In the genomic region with DNA sequence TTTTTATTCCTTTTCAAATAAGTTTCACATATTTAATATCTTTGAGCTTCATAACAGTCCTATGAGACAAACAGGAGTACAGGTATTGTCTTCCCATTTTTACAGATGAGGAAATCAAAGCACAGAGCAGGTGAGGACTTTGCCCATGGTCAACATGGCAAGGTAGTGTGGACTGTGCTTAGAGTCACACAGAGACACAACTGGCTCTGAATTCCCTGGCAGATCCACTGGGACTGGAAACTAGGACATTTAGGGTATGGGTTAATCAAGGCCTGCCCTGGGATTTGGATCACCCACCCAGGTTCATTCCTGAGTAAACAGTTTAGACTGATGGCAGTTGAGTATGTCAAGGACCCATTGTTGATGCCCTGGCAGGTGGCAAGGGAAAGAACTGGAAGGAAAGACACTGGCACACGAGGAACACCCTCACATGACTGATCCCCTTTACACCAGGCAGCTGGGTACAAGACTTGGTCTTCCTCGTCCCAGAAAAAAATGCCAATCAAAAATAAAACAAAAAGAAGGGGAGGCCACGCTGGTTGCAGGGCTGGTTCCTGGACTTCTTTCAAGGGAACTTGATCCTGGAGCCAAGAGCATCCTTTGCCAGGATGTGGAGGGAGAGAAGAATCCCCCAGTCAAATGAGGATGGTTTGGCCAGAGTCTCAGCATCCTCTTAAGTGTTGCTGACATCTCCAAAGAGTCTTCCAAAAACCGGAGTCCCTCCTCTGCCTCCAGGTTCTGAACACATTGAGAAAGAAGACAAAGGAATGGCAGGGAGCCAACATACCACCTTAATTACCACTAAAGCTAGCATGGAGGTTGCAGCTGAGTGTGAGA, we compare ENCODE assay signal across 8 cellular contexts. TPM values are rescaled to one million over a fixed set of nuclear protein-coding genes. Genes with fewer than 3 reads are reported as not detected.
DNase-seq lines count a peak whose midpoint lies in the region; ATAC-seq and TF ChIP-seq lines count a peak whose summit lies in the region.

No MANE protein-coding gene starts in this region.

- H3K4me1 Mint-ChIP-seq in osteocyte (ENCODE audit: unreplicated experiment) = peaks cover 84% of the 10 kb centered on the region

- POLR2A ChIA-PET in PC-3 (lab: Charles Lee; ENCODE audit: unreplicated experiment) = no interaction called here

- no peaks in the 10 kb centered on the region for H3K27me3 ChIP-seq in PC-3 (ENCODE audit: low read length)

- H3K9me3 Mint-ChIP-seq in osteocyte (ENCODE audit: unreplicated experiment) = no peaks in the 10 kb centered on the region

- H3K36me3 Mint-ChIP-seq in osteocyte (ENCODE audit: unreplicated experiment) = no peaks in the 10 kb centered on the region

- no peak for TF ChIP-seq CTCF in osteocyte (IDR thresholded peaks at IDR 0.05)
- TF ChIP-seq CTCF in PC-3 (conservative IDR thresholded peaks at IDR 0.05; ENCODE audit: low read depth, low read length) = no peak

- no peaks in the 10 kb centered on the region for H3K79me2 ChIP-seq in PC-3 (ENCODE audit: low read length)

- CTCF ChIA-PET in PC-3 (lab: Charles Lee) = no interaction called here

- H3K4me3 ChIP-seq in PC-3 (ENCODE audit: low read length) = no peak overlapping the region

- no peaks in the 10 kb centered on the region for H3K27me3 Mint-ChIP-seq in osteocyte (ENCODE audit: unreplicated experiment)

- H3K36me3 ChIP-seq in PC-3 (ENCODE audit: low read depth, low read length) = no peaks in the 10 kb centered on the region

- no peaks in the 10 kb centered on the region for H3K9me2 ChIP-seq in PC-3 (replicated peaks; ENCODE audit: low read length)

- BruUV-seq in PC-3 (replicated peaks; lab: Mats Ljungman, UMichigan) = no TSS peak

- DNase-seq in COR-L47 (lab: John Stamatoyannopoulos, UW) (peak; percentile 78), NCI-H345 treated with DMSO at 0.1 percent for 48 hours (lab: John Stamatoyannopoulos, UW; ENCODE audit: unreplicated experiment) (peak; percentile 7), fibroblast of gingiva (ENCODE audit: low read depth) (peak; percentile 67), osteocyte (ENCODE audit: extremely low spot score, unreplicated experiment) (no peak), NCI-H2081 treated with DMSO at 0.1 percent for 48 hours (lab: John Stamatoyannopoulos, UW) (no peak), PC-3 (no peak), activated gamma-delta T cell (lab: John Stamatoyannopoulos, UW) (no peak)

- H4K20me1 ChIP-seq in PC-3 (ENCODE audit: low read length) = no peaks in the 10 kb centered on the region

- H3K4me1 ChIP-seq in PC-3 (ENCODE audit: insufficient read depth, low read length) = peaks cover 8% of the 10 kb centered on the region; the same call in 1 of the 2 replicates

- H3K27ac Mint-ChIP-seq in osteocyte (ENCODE audit: unreplicated experiment) = peak overlapping the region; percentile 98

- H3K4me2 ChIP-seq in PC-3 (ENCODE audit: low read length) = no peak overlapping the region

- no peak overlapping the region for H3K9ac ChIP-seq in PC-3 (ENCODE audit: low read length)

- H2AFZ ChIP-seq in PC-3 (ENCODE audit: low read length) = no peak overlapping the region

- no peaks in the 10 kb centered on the region for H3K9me3 ChIP-seq in PC-3 (ENCODE audit: low read length)

- intact Hi-C loops in PC-3 (cut with micrococcal nuclease) = no loop called here

- H3F3A ChIP-seq in PC-3 (ENCODE audit: low read length, unreplicated experiment) = no peaks in the 10 kb centered on the region

- H3K27ac ChIP-seq in PC-3 (ENCODE audit: low read length) = no peak overlapping the region

- no peak for ATAC-seq in GM18519 (IDR thresholded peaks at IDR 0.05; ENCODE audit: low FRiP score, unreplicated experiment)
- no peak for ATAC-seq in PC-3

- no peak overlapping the region for H3K4me3 Mint-ChIP-seq in osteocyte (ENCODE audit: unreplicated experiment)

RNA-seq across cellular contexts. Expression of a gene that starts 34.9 kb away (rescaled TPM):
- total RNA-seq in osteocyte = 98.9 and 99.0 TPM in 2 replicates
- 13.3 and 19.5 TPM in 2 replicates for total RNA-seq in PC-3 (2014; rRNA removed)

RNA-seq across cellular contexts. Expression of a gene that starts 37.0 kb away (rescaled TPM):
- total RNA-seq in osteocyte = 3.4 and 4.8 TPM in 2 replicates
- total RNA-seq in PC-3 (2014; rRNA removed) = 0.40 TPM in 1 of 2 replicates, not detected in the other

Comparison
In these comparisons a context has a peak if more than half of its experiments do, and no peak if none do; other contexts are left out.
1. DNase-seq: peak in COR-L47 (single experiment), NCI-H345 treated with DMSO at 0.1 percent for 48 hours (single experiment) and fibroblast of gingiva (single experiment); none in osteocyte (single experiment), NCI-H2081 treated with DMSO at 0.1 percent for 48 hours (single experiment), PC-3 (single experiment) and activated gamma-delta T cell (single experiment).